ENCODE assay signal across 1 cellular context in the genomic region with DNA sequence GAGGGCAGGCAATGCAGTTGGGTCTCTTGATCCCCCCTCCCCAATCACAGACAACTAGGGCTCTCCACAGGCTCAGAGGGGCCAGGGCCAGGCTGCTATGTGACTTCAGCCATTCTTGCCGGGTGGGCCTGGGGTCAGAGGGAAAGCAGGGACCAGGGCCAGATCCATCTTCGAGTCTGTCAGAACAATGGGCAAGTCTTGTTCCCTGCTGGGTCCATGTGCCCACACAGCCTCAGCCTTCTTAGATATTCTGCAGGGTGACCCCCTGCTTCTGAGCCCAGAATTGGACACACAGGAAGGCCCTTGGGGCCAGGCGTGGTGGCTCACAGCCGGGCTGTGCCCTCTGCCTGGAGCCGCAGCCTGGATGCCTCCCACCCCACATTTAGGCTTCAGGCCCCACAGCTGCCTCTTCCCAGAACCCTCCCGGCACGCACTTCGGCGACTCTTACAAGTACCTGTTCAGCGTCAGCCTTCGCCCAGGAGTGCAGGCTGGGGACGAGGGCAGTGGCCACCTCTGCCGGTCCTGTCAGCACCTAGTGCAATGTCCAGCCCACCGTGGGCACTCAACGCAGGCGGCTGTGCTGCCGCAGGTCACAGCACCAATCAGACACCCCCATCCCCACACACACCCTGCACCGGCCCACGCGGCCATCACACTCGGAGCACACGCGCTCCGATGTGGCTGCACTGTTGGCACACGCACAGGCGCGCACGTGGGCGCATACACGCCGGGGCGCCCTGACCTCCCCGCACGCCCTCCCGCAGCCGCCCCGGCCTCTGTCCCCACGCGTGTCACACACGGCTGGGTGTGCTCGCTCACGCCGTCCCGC.
TF ChIP-seq lines count a peak whose summit lies in the region.

No MANE protein-coding gene starts in this region.

TF ChIP-seq in H1, 55 proteins besides CTCF, POLR2A, EP300 and RAD21:
- peak; percentile 38; the same call in 1 of the 2 replicates for TF ChIP-seq POLR2AphosphoS5 (IDR thresholded peaks at IDR 0.05; ENCODE audit: low read depth, low read length)
